1 cellular context compared by ENCODE assay signal in the genomic region with DNA sequence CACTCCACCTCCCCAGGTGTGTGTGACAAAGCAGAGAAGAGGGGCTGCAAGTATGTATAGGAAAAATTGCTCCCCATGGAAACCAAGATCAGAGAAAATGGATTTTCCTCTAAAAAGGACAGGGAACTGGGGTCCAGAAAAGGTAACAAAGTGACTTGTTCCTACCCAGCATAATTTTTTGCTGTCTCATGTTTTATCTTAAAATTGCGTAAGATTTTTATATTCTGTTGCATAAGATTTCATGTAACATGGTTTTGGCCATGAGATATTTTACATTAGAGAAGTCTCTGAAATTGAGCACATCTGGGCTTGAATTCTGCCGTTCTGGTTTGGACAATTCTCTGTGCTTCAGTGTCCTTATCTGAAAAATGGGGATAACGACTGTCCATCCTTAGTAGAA.
TF ChIP-seq lines count a peak whose summit lies in the region.

No MANE protein-coding gene starts in this region.

TF ChIP-seq in GM23338, 12 proteins besides CTCF, POLR2A, EP300 and RAD21 (continued from another document):
- TF ChIP-seq, protein P1, sequence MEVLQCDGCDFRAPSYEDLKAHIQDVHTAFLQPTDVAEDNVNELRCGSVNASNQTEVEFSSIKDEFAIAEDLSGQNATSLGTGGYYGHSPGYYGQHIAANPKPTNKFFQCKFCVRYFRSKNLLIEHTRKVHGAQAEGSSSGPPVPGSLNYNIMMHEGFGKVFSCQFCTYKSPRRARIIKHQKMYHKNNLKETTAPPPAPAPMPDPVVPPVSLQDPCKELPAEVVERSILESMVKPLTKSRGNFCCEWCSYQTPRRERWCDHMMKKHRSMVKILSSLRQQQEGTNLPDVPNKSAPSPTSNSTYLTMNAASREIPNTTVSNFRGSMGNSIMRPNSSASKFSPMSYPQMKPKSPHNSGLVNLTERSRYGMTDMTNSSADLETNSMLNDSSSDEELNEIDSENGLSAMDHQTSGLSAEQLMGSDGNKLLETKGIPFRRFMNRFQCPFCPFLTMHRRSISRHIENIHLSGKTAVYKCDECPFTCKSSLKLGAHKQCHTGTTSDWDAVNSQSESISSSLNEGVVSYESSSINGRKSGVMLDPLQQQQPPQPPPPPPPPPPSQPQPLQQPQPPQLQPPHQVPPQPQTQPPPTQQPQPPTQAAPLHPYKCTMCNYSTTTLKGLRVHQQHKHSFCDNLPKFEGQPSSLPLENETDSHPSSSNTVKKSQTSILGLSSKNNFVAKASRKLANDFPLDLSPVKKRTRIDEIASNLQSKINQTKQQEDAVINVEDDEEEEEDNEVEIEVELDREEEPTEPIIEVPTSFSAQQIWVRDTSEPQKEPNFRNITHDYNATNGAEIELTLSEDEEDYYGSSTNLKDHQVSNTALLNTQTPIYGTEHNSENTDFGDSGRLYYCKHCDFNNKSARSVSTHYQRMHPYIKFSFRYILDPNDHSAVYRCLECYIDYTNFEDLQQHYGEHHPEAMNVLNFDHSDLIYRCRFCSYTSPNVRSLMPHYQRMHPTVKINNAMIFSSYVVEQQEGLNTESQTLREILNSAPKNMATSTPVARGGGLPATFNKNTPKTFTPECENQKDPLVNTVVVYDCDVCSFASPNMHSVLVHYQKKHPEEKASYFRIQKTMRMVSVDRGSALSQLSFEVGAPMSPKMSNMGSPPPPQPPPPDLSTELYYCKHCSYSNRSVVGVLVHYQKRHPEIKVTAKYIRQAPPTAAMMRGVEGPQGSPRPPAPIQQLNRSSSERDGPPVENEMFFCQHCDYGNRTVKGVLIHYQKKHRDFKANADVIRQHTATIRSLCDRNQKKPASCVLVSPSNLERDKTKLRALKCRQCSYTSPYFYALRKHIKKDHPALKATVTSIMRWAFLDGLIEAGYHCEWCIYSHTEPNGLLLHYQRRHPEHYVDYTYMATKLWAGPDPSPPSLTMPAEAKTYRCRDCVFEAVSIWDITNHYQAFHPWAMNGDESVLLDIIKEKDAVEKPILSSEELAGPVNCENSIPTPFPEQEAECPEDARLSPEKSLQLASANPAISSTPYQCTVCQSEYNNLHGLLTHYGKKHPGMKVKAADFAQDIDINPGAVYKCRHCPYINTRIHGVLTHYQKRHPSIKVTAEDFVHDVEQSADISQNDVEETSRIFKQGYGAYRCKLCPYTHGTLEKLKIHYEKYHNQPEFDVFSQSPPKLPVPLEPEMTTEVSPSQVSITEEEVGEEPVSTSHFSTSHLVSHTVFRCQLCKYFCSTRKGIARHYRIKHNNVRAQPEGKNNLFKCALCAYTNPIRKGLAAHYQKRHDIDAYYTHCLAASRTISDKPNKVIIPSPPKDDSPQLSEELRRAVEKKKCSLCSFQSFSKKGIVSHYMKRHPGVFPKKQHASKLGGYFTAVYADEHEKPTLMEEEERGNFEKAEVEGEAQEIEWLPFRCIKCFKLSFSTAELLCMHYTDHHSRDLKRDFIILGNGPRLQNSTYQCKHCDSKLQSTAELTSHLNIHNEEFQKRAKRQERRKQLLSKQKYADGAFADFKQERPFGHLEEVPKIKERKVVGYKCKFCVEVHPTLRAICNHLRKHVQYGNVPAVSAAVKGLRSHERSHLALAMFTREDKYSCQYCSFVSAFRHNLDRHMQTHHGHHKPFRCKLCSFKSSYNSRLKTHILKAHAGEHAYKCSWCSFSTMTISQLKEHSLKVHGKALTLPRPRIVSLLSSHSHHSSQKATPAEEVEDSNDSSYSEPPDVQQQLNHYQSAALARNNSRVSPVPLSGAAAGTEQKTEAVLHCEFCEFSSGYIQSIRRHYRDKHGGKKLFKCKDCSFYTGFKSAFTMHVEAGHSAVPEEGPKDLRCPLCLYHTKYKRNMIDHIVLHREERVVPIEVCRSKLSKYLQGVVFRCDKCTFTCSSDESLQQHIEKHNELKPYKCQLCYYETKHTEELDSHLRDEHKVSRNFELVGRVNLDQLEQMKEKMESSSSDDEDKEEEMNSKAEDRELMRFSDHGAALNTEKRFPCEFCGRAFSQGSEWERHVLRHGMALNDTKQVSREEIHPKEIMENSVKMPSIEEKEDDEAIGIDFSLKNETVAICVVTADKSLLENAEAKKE (CRISPR knock-in tag; IDR thresholded peaks at IDR 0.05), result no peak
- no peak for TF ChIP-seq ZNF331 (CRISPR knock-in tag; IDR thresholded peaks at IDR 0.05; ENCODE audit: low read depth)
